Comparison of ENCODE assay signal across 8 cellular contexts in the genomic region with DNA sequence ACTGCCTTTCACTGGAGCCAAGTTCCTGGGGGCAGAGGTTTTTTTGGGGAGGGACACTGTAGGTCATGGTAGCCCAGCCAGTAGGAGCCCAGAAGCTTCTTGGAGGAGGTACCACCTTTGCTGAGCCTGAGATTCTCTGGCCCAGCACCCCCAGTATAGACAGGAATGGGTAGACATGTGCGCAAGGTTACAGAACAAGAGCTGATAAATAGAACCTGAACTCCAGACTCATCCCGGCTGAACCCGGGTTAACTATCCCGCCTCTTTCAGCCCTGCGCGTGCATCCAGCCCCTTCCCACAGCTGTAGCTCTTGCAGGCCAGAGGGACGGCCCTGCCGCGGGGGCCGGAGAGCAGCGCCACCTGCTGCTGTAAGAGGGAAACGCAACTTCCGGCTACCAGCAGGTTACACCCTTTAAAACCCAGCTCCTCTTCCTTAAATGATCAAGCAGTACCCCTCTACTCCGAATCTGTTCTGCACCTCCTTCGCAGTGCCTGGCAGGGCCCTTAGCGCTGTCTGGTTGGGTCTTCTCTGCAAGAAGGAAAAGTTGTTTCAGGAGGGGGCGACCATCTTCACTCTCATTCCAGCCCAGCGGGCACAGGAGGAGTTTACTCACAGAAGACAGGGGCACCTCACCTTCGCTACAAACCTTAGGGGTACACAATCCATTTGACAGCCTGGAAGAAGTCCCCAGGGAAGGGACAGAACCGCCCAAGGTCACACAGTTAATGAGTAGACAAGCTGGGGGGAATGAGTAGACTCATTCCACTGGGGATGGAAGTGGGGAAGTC. TPM values are rescaled to one million over a fixed set of nuclear protein-coding genes. Genes with fewer than 3 reads are reported as not detected.
A peak's percentile ranks its signal among the peaks of the same experiment; 100 is the strongest.
DNase-seq lines count a peak whose midpoint lies in the region; ATAC-seq and TF ChIP-seq lines count a peak whose summit lies in the region.

No MANE protein-coding gene starts in this region.

- peaks cover 0 to 16% of the 10 kb centered on the region in 2 donors for H3K4me1 ChIP-seq in left lung

- peaks cover 13% of the 10 kb centered on the region for H3K36me3 ChIP-seq in GM06990 (ENCODE audit: control insufficient read depth, insufficient read depth, low read length)
- H3K36me3 ChIP-seq in left lung = peaks cover 0 to 37% of the 10 kb centered on the region in 2 donors

- peak; percentile 97 for TF ChIP-seq CTCF in GM06990 (IDR thresholded peaks at IDR 0.05; ENCODE audit: insufficient read depth, low read length, poor library complexity, severe bottlenecking)
- TF ChIP-seq CTCF in chondrocyte (IDR thresholded peaks at IDR 0.05) = peak; percentile 96
- peak; percentile 89 to 95 for TF ChIP-seq CTCF in left lung (IDR thresholded peaks at IDR 0.05)

- ATAC-seq in HG02870 (IDR thresholded peaks at IDR 0.05; ENCODE audit: unreplicated experiment) = peak; percentile 71
- peak; percentile 62 to 70 for ATAC-seq in activated CD4-positive, CD25-positive, alpha-beta regulatory T cell treated with anti-CD3 and anti-CD28 coated beads, Interleukin-2, amount 50 U/mL, for 24 hours
- ATAC-seq in left lung = peak; percentile 94
- no peak for ATAC-seq in HG02970 (IDR thresholded peaks at IDR 0.05; ENCODE audit: low FRiP score, unreplicated experiment)

- H3K9me3 Mint-ChIP-seq in chondrocyte (ENCODE audit: low read depth) = no peaks in the 10 kb centered on the region

- no peaks in the 10 kb centered on the region for H3K27me3 Mint-ChIP-seq in chondrocyte (ENCODE audit: low read depth)

- DNase-seq in GM06990 (ENCODE audit: extremely low read depth, insufficient read length) (peak; percentile 82), NCI-H345 (lab: John Stamatoyannopoulos, UW) (peak; percentile 72), chondrocyte (ENCODE audit: low spot score) (no peak), left lung (peak; percentile 59 to 92)
- DNase-seq in stimulated activated CD4-positive, alpha-beta T cell treated with anti-CD3 and anti-CD28 coated beads, TNF-alpha, amount 100 ng/mL, for 24 hours (ENCODE audit: low read depth in 3 of 3) = peak in 2 of 3 experiments; percentile 35 to 70

- no peak overlapping the region for H3K27ac ChIP-seq in left lung

- intact Hi-C loops in left lung (cut with DNase I) = no loop called here

- H3K4me3 ChIP-seq in GM06990 (replicated peaks; ENCODE audit: low read depth, low read length) = no peak overlapping the region
- H3K4me3 ChIP-seq in left lung = no peak overlapping the region

- H3K9me3 ChIP-seq in left lung = no peaks in the 10 kb centered on the region

- no peak overlapping the region for H3K27ac Mint-ChIP-seq in chondrocyte (ENCODE audit: unreplicated experiment)

- H3K4me3 Mint-ChIP-seq in chondrocyte (ENCODE audit: unreplicated experiment) = no peak overlapping the region

- H3K27me3 ChIP-seq in GM06990 (replicated peaks; ENCODE audit: control insufficient read depth, insufficient read depth, low read length) (no peaks in the 10 kb centered on the region), left lung (peaks cover 0 to 20% of the 10 kb centered on the region in 2 donors)

- H3K4me1 Mint-ChIP-seq in chondrocyte (ENCODE audit: low read depth) = peaks cover 11% of the 10 kb centered on the region

- H3K36me3 Mint-ChIP-seq in chondrocyte (ENCODE audit: low read depth) = peaks cover 20% of the 10 kb centered on the region

RNA-seq across cellular contexts. Expression of a gene that starts 7.5 kb away (rescaled TPM):
- 19.3 to 20.8 TPM (median 20.6 TPM) in 3 replicates for total RNA-seq in chondrocyte
- 10 to 100 TPM; 24.7 to 40.9 TPM for total RNA-seq in left lung

RNA-seq across cellular contexts. Expression of a gene that starts 30.1 kb away (rescaled TPM):
- total RNA-seq in chondrocyte (not detected in 3 replicates), left lung (not detected)

RNA-seq across cellular contexts. Expression of a gene that starts 35.4 kb away (rescaled TPM):
- total RNA-seq in chondrocyte (0.28 to 0.50 TPM in 2 of 3 replicates, not detected in the other), left lung (under 1 TPM; 0.18 to 0.52 TPM)
